ENCODE assay signal across 6 cellular contexts in the genomic region with DNA sequence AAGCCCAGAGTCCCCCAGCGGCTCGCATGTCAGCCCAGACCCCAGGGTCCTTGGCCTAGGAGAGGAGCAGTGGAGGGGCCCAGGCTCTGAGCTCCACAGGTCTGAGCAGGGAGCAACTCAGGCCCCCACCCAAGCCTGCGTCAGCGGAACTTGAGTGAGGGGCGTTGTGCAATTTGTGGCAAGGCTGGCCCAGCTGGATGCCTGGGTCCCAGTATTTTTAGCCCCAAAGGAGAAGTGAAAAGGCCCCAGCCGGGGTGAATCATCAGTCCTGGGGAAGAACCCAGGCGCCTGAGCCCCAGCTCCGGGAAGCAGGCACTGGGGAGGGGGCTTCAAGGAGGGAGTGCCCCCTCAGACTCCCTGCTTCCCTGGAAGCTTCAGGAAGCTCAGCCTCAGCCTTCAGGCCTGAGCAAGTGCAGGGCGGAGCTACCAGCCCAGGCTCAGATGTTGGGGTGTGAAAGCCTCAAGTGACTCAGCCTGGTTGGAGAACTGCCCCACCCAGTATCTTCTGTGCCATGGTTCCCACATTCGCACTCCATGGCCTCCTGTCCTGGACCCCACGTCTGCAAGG. TPM values are rescaled to one million over a fixed set of nuclear protein-coding genes. Genes with fewer than 3 reads are reported as not detected.
A peak's percentile ranks its signal among the peaks of the same experiment; 100 is the strongest.
DNase-seq lines count a peak whose midpoint lies in the region; ATAC-seq and TF ChIP-seq lines count a peak whose summit lies in the region.

No MANE protein-coding gene starts in this region.

- H3F3A ChIP-seq in SU-DHL-6 (ENCODE audit: insufficient read depth): peaks cover 14% of the 10 kb centered on the region; the same call in 1 of the 2 replicates

- no peaks in the 10 kb centered on the region for H4K20me1 ChIP-seq in SU-DHL-6 (ENCODE audit: low read depth, low read length)

- H3K9me2 ChIP-seq in SU-DHL-6 (replicated peaks; ENCODE audit: insufficient read depth, low read length): no peaks in the 10 kb centered on the region

- peak overlapping the region; percentile 44 for H3K9ac ChIP-seq in SU-DHL-6 (ENCODE audit: low read length)

- peak overlapping the region; percentile 51; the same call in 1 of the 2 replicates for H3K27ac ChIP-seq in SU-DHL-6 (ENCODE audit: low read depth, low read length)
- H3K27ac ChIP-seq in esophagus (ENCODE audit: low read depth in 2 of 2, low read length in 1 of 2): peak overlapping the region; percentile 98 to 99
- H3K27ac ChIP-seq in skin epidermis: peak overlapping the region; percentile 52 to 100 (median 95)

- no peak overlapping the region for H3K4me2 ChIP-seq in SU-DHL-6 (ENCODE audit: low read depth, low read length, poor library complexity, severe bottlenecking)

- H3K4me3 ChIP-seq in SU-DHL-6 (ENCODE audit: insufficient read depth, low read length, poor library complexity, severe bottlenecking) (no peak overlapping the region), esophagus (ENCODE audit: low read depth in 1 of 2, low read length in 2 of 2) (peak overlapping the region; percentile 17 to 28), skin epidermis (peak overlapping the region in 4 of 7 experiments; percentile 1 to 10 (median 2))

- H3K36me3 ChIP-seq in SU-DHL-6 (ENCODE audit: low read length) (no peaks in the 10 kb centered on the region; the same call in 1 of the 2 replicates), esophagus (ENCODE audit: control insufficient read depth in 2 of 2, insufficient read depth in 2 of 2, low read length in 1 of 2) (peaks cover 0 to 11% of the 10 kb centered on the region in 2 donors)

- no peak for ATAC-seq in HG03139 (IDR thresholded peaks at IDR 0.05; ENCODE audit: unreplicated experiment)

- no peaks in the 10 kb centered on the region for H3K79me2 ChIP-seq in SU-DHL-6 (ENCODE audit: insufficient read depth, low read length)

- H3K27me3 ChIP-seq in SU-DHL-6 (ENCODE audit: low read length) (no peaks in the 10 kb centered on the region), esophagus (ENCODE audit: control insufficient read depth in 1 of 2, insufficient read depth in 2 of 2, low read length in 2 of 2) (no peaks in the 10 kb centered on the region)

- 48 to 57% methylated on average over 11 of the region's 11 CpGs for WGBS in esophagus, 2 donors

- TF ChIP-seq CTCF in SU-DHL-6 (IDR thresholded peaks at IDR 0.05; ENCODE audit: insufficient read depth, low read length, poor library complexity, severe bottlenecking): no peak

- H3K9me3 ChIP-seq in SU-DHL-6 (ENCODE audit: insufficient read depth, low read length) (no peaks in the 10 kb centered on the region), esophagus (ENCODE audit: control insufficient read depth in 2 of 2, insufficient read depth in 1 of 2, low read depth in 1 of 2, low read length in 1 of 2) (no peaks in the 10 kb centered on the region)

- DNase-seq in CD1c-positive myeloid dendritic cell (ENCODE audit: extremely low spot score): peak; percentile 94
- no peak for DNase-seq in NCI-H526 (lab: John Stamatoyannopoulos, UW)

- H2AFZ ChIP-seq in SU-DHL-6 (ENCODE audit: low read depth, low read length, severe bottlenecking): no peak overlapping the region

- peaks cover 5 to 29% of the 10 kb centered on the region in 2 donors for H3K4me1 ChIP-seq in esophagus (ENCODE audit: control insufficient read depth in 2 of 2, insufficient read depth in 2 of 2, low read length in 1 of 2)

RNA-seq across cellular contexts. Expression of gene MED29, which starts 7.2 kb away (rescaled TPM):
- 10 to 100 TPM; 15.6 to 22.7 TPM for polyA plus RNA-seq in esophagus

RNA-seq across cellular contexts. Expression of gene PAF1, which starts 7.5 kb away (rescaled TPM):
- polyA plus RNA-seq in esophagus: 10 to 100 TPM; 41.8 to 43.0 TPM

RNA-seq across cellular contexts. Expression of gene ZFP36, which starts 8.3 kb away (rescaled TPM):
- 100 to 1,000 TPM; 249 to 382 TPM for polyA plus RNA-seq in esophagus

RNA-seq across cellular contexts. Expression of gene PLEKHG2, which starts 14.1 kb away (rescaled TPM):
- polyA plus RNA-seq in esophagus: 1 to 10 TPM; 3.8 to 9.2 TPM

RNA-seq across cellular contexts. Expression of gene RPS16, which starts 37.4 kb away (rescaled TPM):
- polyA plus RNA-seq in esophagus: 1,000 to 10,000 TPM; 1,628 to 3,096 TPM
